In the genomic region with DNA sequence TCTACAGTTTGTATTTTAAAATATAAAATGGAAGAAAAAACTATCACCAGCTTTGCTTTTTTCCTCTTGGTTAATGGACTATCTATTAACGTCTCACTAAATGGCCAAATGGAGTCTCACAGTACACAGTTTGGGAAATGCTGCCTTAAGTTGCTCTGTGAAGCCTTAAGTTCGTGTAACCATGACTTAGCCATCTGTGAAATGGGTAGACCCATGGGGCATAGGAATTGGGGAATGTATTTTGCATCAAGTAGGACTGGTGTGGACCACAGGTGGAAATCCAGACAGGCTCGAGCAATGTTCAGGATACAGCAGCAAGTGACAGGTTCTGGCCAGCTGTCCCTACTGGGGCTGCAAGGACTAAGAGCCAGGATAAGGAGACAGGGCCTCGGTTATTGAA, we compare ENCODE assay signal across 23 cellular contexts. TPM values are rescaled to one million over a fixed set of nuclear protein-coding genes. Genes with fewer than 3 reads are reported as not detected.
DNase-seq lines count a peak whose midpoint lies in the region; ATAC-seq, FAIRE-seq and TF ChIP-seq lines count a peak whose summit lies in the region.
"Had no signal": no experiment of that assay in that cellular context is flagged by ENCODE, and none has a peak within 500 bp of the region (broad histone marks: within the 10 kb centered on the region; RNA-seq: fewer than 3 reads in every experiment).

No MANE protein-coding gene starts in this region.

- H4K20me1 ChIP-seq in HepG2 (ENCODE audit: insufficient read depth, low read length) (no peaks in the 10 kb centered on the region), K562 (replicated peaks; ENCODE audit: control insufficient read depth, insufficient read depth, low read length) (no peaks in the 10 kb centered on the region), osteoblast (ENCODE audit: insufficient read depth, low read length) (no peaks in the 10 kb centered on the region)

- H3K27ac ChIP-seq in HepG2 (ENCODE audit: extremely low read length, insufficient read depth, low read length) = no peak overlapping the region
- no peak overlapping the region for H3K27ac ChIP-seq in right lobe of liver
- no peak overlapping the region for H3K27ac ChIP-seq in K562 (ENCODE audit: extremely low read depth, low read depth, low read length)
- peak overlapping the region; percentile 4 for H3K27ac ChIP-seq in substantia nigra (ENCODE audit: low read depth, low read length, poor library complexity, severe bottlenecking)
- H3K27ac ChIP-seq in osteoblast (ENCODE audit: low read depth, low read length) = no peak overlapping the region
- H3K27ac ChIP-seq in tibial artery = no peak overlapping the region
- H3K27ac ChIP-seq: A549, GM23248 had no signal

- CTCF ChIA-PET in HepG2 (lab: Yijun Ruan, JAX; ENCODE audit: low intra/inter-chr PET ratio, low total read pairs) = no interaction called here
- CTCF ChIA-PET in K562 (lab: Yijun Ruan, JAX; ENCODE audit: low intra/inter-chr PET ratio) = no interaction called here

- no peak for TF ChIP-seq RAD21 in HepG2 (CRISPR knock-in tag; IDR thresholded peaks at IDR 0.05)
- TF ChIP-seq RAD21 in K562 (CRISPR knock-in tag; conservative IDR thresholded peaks at IDR 0.05 in 1 of 2, IDR thresholded peaks at IDR 0.05 in 1 of 2) = no peak

- DNase-seq in HepG2 (ENCODE audit: low spot score) = no peak
- DNase-seq in right lobe of liver = no peak
- no peak for DNase-seq in K562 (ENCODE audit: extremely low read depth in 1 of 4, low spot score in 3 of 4)
- no peak for DNase-seq in substantia nigra (lab: John Stamatoyannopoulos, UW)
- no peak for DNase-seq in osteoblast (ENCODE audit: insufficient read length, low spot score, missing footprints)
- no peak for DNase-seq in tibial artery
- DNase-seq: 8988T; ACHN; AML-193; BE2C; Caco-2; CD8-positive, alpha-beta T cell; DMS153; DND-41; GM23248; H7; HCEC 1CT had no signal

- intact Hi-C loops in HepG2 (cut with micrococcal nuclease; ENCODE audit: unreplicated experiment) (no loop called here), right lobe of liver (cut with DNase I) (loop anchor here in 1 of 2 donors (10.0 kb wide), 1 partner anchor 87 kb away; no protein-coding TSS in a partner anchor), K562 (cut with micrococcal nuclease) (no loop called here), tibial artery (cut with DNase I; ENCODE audit: low total_unique reads) (no loop called here)

- ATAC-seq in HepG2 (no peak), right lobe of liver (no peak), K562 (no peak), GM19328 (IDR thresholded peaks at IDR 0.05; ENCODE audit: unreplicated experiment) (no peak)
- ATAC-seq: CD8-positive, alpha-beta T cell had no signal

- H3K4me2 ChIP-seq in HepG2 (ENCODE audit: low read depth, low read length) = no peak overlapping the region
- no peak overlapping the region for H3K4me2 ChIP-seq in K562 (ENCODE audit: insufficient read depth, low read length)
- H3K4me2 ChIP-seq in osteoblast (ENCODE audit: insufficient read depth, low read length) = no peak overlapping the region
- H3K4me2 ChIP-seq: A549 had no signal

- H3K36me3 ChIP-seq in HepG2 (replicated peaks in 1 of 2; ENCODE audit: control insufficient read depth in 1 of 2, insufficient read depth in 2 of 2, low read length in 2 of 2) (no peaks in the 10 kb centered on the region), right lobe of liver (no peaks in the 10 kb centered on the region), K562 (ENCODE audit: control insufficient read depth, insufficient read depth, low read length) (no peaks in the 10 kb centered on the region), osteoblast (ENCODE audit: insufficient read depth, low read length) (no peaks in the 10 kb centered on the region), tibial artery (peaks cover 0 to 4% (median 0%) of the 10 kb centered on the region in 3 donors)
- H3K36me3 ChIP-seq: BE2C had no signal

- TF ChIP-seq CTCF in HepG2 (CRISPR knock-in tag; IDR thresholded peaks at IDR 0.05) (no peak), right lobe of liver (IDR thresholded peaks at IDR 0.05) (no peak), K562 (IDR thresholded peaks at IDR 0.05 in 2 of 3, conservative IDR thresholded peaks at IDR 0.05 in 1 of 3; ENCODE audit: insufficient read depth in 2 of 3, low read depth in 1 of 3, low read length in 3 of 3) (no peak), osteoblast (IDR thresholded peaks at IDR 0.05; ENCODE audit: extremely low read depth, low read depth, low read length) (no peak), tibial artery (IDR thresholded peaks at IDR 0.05) (no peak)

- TF ChIP-seq POLR2A in HepG2 (IDR thresholded peaks at IDR 0.05; ENCODE audit: insufficient read depth in 1 of 2, low read depth in 2 of 2, low read length in 2 of 2) (no peak), right lobe of liver (IDR thresholded peaks at IDR 0.05) (no peak), K562 (conservative IDR thresholded peaks at IDR 0.05) (no peak)

- H3K9me3 ChIP-seq in HepG2 (ENCODE audit: low read length) (no peaks in the 10 kb centered on the region), right lobe of liver (no peaks in the 10 kb centered on the region), K562 (replicated peaks; ENCODE audit: control insufficient read depth, insufficient read depth, low read depth, low read length) (no peaks in the 10 kb centered on the region), osteoblast (ENCODE audit: low read depth, low read length) (no peaks in the 10 kb centered on the region), tibial artery (no peaks in the 10 kb centered on the region)
- H3K9me3 ChIP-seq: A549, BE2C, Caco-2 had no signal

- no peak overlapping the region for H2AFZ ChIP-seq in HepG2 (ENCODE audit: low read length)
- 0 out of 2 replicates have a peak overlapping the region, but pooled peaks have one; percentile 54 for H2AFZ ChIP-seq in K562 (ENCODE audit: low read depth, low read length)
- no peak overlapping the region for H2AFZ ChIP-seq in osteoblast (ENCODE audit: low read length)
- H2AFZ ChIP-seq: GM23248 had no signal

- no TSS peak for BruUV-seq in HepG2 (replicated peaks; lab: Mats Ljungman, UMichigan)
- no TSS peak for BruUV-seq in K562 (replicated peaks; lab: Mats Ljungman, UMichigan)

- WGBS in HepG2 (ENCODE audit: low lambda C conversion rate) = 39% methylated on average over 4 of the region's 4 CpGs
- 84% methylated on average over 4 of the region's 4 CpGs for WGBS in right lobe of liver (ENCODE audit: insufficient coverage, low coverage, low lambda C conversion rate, missing lambda C conversion rate)
- WGBS in K562 (ENCODE audit: insufficient coverage, low coverage, missing lambda C conversion rate) = 36% methylated on average over 4 of the region's 4 CpGs

- TF ChIP-seq EP300 in HepG2 (IDR thresholded peaks at IDR 0.05; ENCODE audit: low read depth in 2 of 2, low read length in 2 of 2) = no peak
- no peak for TF ChIP-seq EP300 in HepG2 (CRISPR knock-in tag; IDR thresholded peaks at IDR 0.05; ENCODE audit: borderline replicate concordance)
- TF ChIP-seq EP300 in K562 (IDR thresholded peaks at IDR 0.05; ENCODE audit: low read length) = no peak

- H3K4me3 ChIP-seq in HepG2 (replicated peaks in 1 of 3; ENCODE audit: insufficient read depth in 1 of 3, low read depth in 2 of 3, low read length in 3 of 3) (no peak overlapping the region), right lobe of liver (no peak overlapping the region), K562 (no peak overlapping the region), osteoblast (ENCODE audit: insufficient read depth, low read length) (no peak overlapping the region), tibial artery (no peak overlapping the region)
- H3K4me3 ChIP-seq: A549, GM23248 had no signal

- H3K27me3 ChIP-seq in HepG2 (ENCODE audit: control insufficient read depth in 1 of 2, insufficient read depth in 2 of 2, low read length in 2 of 2) (0 out of 5 replicates have a peak, but pooled peaks cover 0 to 5% of the 10 kb centered on the region in 2 experiments), right lobe of liver (no peaks in the 10 kb centered on the region), K562 (ENCODE audit: control insufficient read depth in 2 of 2, insufficient read depth in 2 of 2, low read length in 2 of 2) (no peaks in the 10 kb centered on the region), osteoblast (ENCODE audit: insufficient read depth, low read length) (peaks cover 3% of the 10 kb centered on the region), tibial artery (no peaks in the 10 kb centered on the region)
- H3K27me3 ChIP-seq: BE2C; BLaER1 treated with 17β-estradiol and CSF1 and Interleukin-3, amounts not matched to agents 10 nM and 100 nM had no signal

- in situ Hi-C loops in HepG2 (cut with HindIII; ENCODE audit: extremely low pct_ligation_motif_present, low pct_unique_long_range_greater_than_20kb) (no loop called here), K562 (cut with MboI) (no loop called here)

- H3K9ac ChIP-seq in HepG2 (ENCODE audit: insufficient read depth, low read depth, low read length) (no peak overlapping the region), K562 (ENCODE audit: insufficient read depth in 1 of 2, low read depth in 2 of 2, low read length in 2 of 2) (no peak overlapping the region)
- H3K9ac ChIP-seq: GM23248 had no signal

- H3K4me1 ChIP-seq in HepG2 (ENCODE audit: insufficient read depth, low read length) (peaks cover 14% of the 10 kb centered on the region), right lobe of liver (peaks cover 0 to 7% (median 3%) of the 10 kb centered on the region in 4 donors), K562 (replicated peaks in 1 of 2; ENCODE audit: control insufficient read depth in 2 of 2, insufficient read depth in 2 of 2, low read length in 2 of 2) (peaks cover 0 to 8% of the 10 kb centered on the region in 2 experiments; a peak in 4 of 5 replicates), osteoblast (ENCODE audit: insufficient read depth, low read length) (peaks cover 12% of the 10 kb centered on the region), tibial artery (peaks cover 4 to 13% (median 8%) of the 10 kb centered on the region in 4 donors)
- H3K4me1 ChIP-seq: A549, BE2C, Caco-2 had no signal

- H3K9me1 ChIP-seq in K562 (ENCODE audit: control insufficient read depth, insufficient read depth, low read length) = no peaks in the 10 kb centered on the region

- H3K79me2 ChIP-seq in HepG2 (ENCODE audit: insufficient read depth, low read length) = no peaks in the 10 kb centered on the region
- H3K79me2 ChIP-seq in K562 (ENCODE audit: control insufficient read depth, insufficient read depth, low read length) = no peaks in the 10 kb centered on the region
- H3K79me2 ChIP-seq in osteoblast (ENCODE audit: insufficient read depth, low read length) = no peaks in the 10 kb centered on the region

- POLR2A ChIA-PET in HepG2 (lab: Yijun Ruan, JAX) = no interaction called here
- POLR2A ChIA-PET in K562 (lab: Yijun Ruan, JAX) = interaction anchor here (0.6 kb wide), 1 partner anchor 14 kb away, joined by 3 read pairs; no protein-coding TSS in a partner anchor

- no peak for FAIRE-seq in HepG2 (lab: Jason Lieb, UNC)
- FAIRE-seq in K562 (lab: Jason Lieb, UNC) = no peak
- FAIRE-seq: A549, G401.6, GM12892, H1 had no signal

RNA-seq across cellular contexts. Expression of a gene that starts 4.8 kb away (rescaled TPM):
- total RNA-seq in HepG2 (2016; rRNA removed; fragmentation: Illumina TruSeq; extraction: Trizol) (0.13 TPM in 1 of 2 replicates, not detected in the other), right lobe of liver (10 to 100 TPM in 1 of 6 experiments, 1 to 10 TPM in 5; 2.5 to 11.4 (median 3.4) TPM), K562 (2014; rRNA removed) (0.09 and 0.20 TPM in 2 replicates), K562 (2014; rRNA removed; fragmentation: Illumina TruSeq; extraction: Trizol) (0.38 and 0.44 TPM in 2 replicates), K562 (2015; rRNA removed; fragmentation: Illumina TruSeq; extraction: Trizol) (0.25 and 0.30 TPM in 2 replicates), K562 (2021) (0.40 TPM in 2 replicates), osteoblast (3.8 and 4.0 TPM in 2 replicates)
- total RNA-seq in HepG2 (2016; cell fraction: cytosol; rRNA removed; fragmentation: Illumina TruSeq; extraction: Trizol; ENCODE audit: low read depth) = not detected in 2 replicates
- total RNA-seq in HepG2 (2016; cell fraction: insoluble cytoplasmic fraction; rRNA removed; fragmentation: Illumina TruSeq; extraction: Trizol) = 0.03 TPM in 1 of 2 replicates, not detected in the other
- total RNA-seq in HepG2 (2016; cell fraction: membrane; rRNA removed; fragmentation: Illumina TruSeq; extraction: Trizol) = not detected in 2 replicates
- not detected in 2 replicates for total RNA-seq in HepG2 (2016; cell fraction: nucleus; rRNA removed; fragmentation: Illumina TruSeq; extraction: Trizol)
- polyA plus RNA-seq in HepG2 (2011; rRNA removed) (0.56 and 0.73 TPM in 2 replicates), K562 (2011; rRNA removed) (0.04 and 0.12 TPM in 2 replicates), K562 (2014; fragmentation: Illumina TruSeq; extraction: Trizol) (0.46 and 0.65 TPM in 2 replicates), K562 (2014; fragmentation: Nextera tagmentation; extraction: Ambion mirVana) (under 1 TPM; 0.30 to 0.38 TPM), K562 (2014; rRNA removed) (0.15 and 0.27 TPM in 2 replicates)
- polyA plus RNA-seq in HepG2 (2011; cell fraction: cytosol; rRNA removed) = 0.18 and 0.19 TPM in 2 replicates
- polyA plus RNA-seq in HepG2 (2011; cell fraction: nucleus; rRNA removed) = 1.1 and 1.7 TPM in 2 replicates
- polyA plus RNA-seq in HepG2 (2012) = 0.76 and 1.1 TPM in 2 replicates
- polyA plus RNA-seq in HepG2 (2016; cell fraction: cytosol; fragmentation: Illumina TruSeq; extraction: Trizol; ENCODE audit: low read depth) = not detected in 2 replicates
- polyA plus RNA-seq in HepG2 (2016; cell fraction: insoluble cytoplasmic fraction; fragmentation: Illumina TruSeq; extraction: Trizol; ENCODE audit: low read depth) = not detected in 2 replicates
- polyA plus RNA-seq in HepG2 (2016; cell fraction: membrane; fragmentation: Illumina TruSeq; extraction: Trizol; ENCODE audit: low read depth) = not detected in 2 replicates
- not detected in 2 replicates for polyA plus RNA-seq in HepG2 (2016; cell fraction: nucleus; fragmentation: Illumina TruSeq; extraction: Trizol; ENCODE audit: insufficient read depth, low read depth)
- 0.38 TPM in 1 of 2 replicates, not detected in the other for polyA minus RNA-seq in HepG2 (2011; rRNA and poly(A)+ RNA removed; ENCODE audit: low replicate concordance)
- polyA minus RNA-seq in HepG2 (2011; cell fraction: cytosol; rRNA and poly(A)+ RNA removed) = 0.40 TPM in 1 of 2 replicates, not detected in the other
- 0.64 and 1.9 TPM in 2 replicates for polyA minus RNA-seq in HepG2 (2011; cell fraction: nucleus; rRNA and poly(A)+ RNA removed)
- total RNA-seq in K562 (2011; cell fraction: chromatin; rRNA removed; ENCODE audit: low replicate concordance) = 0.42 TPM in 1 of 2 replicates, not detected in the other
- total RNA-seq in K562 (2011; cell fraction: nucleolus; rRNA removed) = 0.13 TPM in 1 of 2 replicates, not detected in the other
- total RNA-seq in K562 (2011; cell fraction: nucleoplasm; rRNA removed) = 0.31 and 0.37 TPM in 2 replicates
- polyA plus RNA-seq in K562 (2011; cell fraction: cytosol; rRNA removed) = 0.04 TPM in 1 of 2 replicates, not detected in the other
- polyA plus RNA-seq in K562 (2011; cell fraction: nucleus; rRNA removed) = 0.08 TPM in 1 of 2 replicates, not detected in the other
- polyA plus RNA-seq in K562 (2012) = 0.68 and 6.5 TPM in 2 replicates
- not detected in 2 replicates for polyA minus RNA-seq in K562 (2011; rRNA and poly(A)+ RNA removed)
- not detected in 2 replicates for polyA minus RNA-seq in K562 (2011; cell fraction: cytosol; rRNA and poly(A)+ RNA removed)
- not detected in 2 replicates for polyA minus RNA-seq in K562 (2011; cell fraction: nucleus; rRNA and poly(A)+ RNA removed)
- total RNA-seq: Caco-2, H7 had no signal
